9 cellular contexts compared by ENCODE assay signal in the genomic region with DNA sequence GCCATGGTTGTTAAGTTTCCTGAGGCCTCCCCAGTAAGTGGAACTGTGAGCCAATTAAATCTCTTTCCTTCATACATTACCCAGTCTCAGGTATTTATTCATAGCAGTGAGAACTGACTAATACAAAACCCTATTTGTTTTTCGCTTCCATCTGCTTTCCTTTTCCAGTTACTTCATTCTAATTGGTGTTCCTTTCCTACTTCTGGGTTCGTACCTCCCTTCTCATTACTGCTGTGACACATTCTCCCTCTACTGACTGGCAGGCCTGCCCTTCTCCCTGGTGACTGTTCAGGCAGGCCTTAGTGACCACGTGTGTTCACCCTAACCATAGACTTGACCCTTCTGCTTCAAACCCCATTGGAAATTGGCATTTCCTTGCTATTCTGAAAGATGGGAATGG. TPM values are rescaled to one million over a fixed set of nuclear protein-coding genes. Genes with fewer than 3 reads are reported as not detected.
DNase-seq lines count a peak whose midpoint lies in the region; ATAC-seq and TF ChIP-seq lines count a peak whose summit lies in the region.
"Had no signal": no experiment of that assay in that cellular context is flagged by ENCODE, and none has a peak within 500 bp of the region (broad histone marks: within the 10 kb centered on the region; RNA-seq: fewer than 3 reads in every experiment).

No MANE protein-coding gene starts in this region.

- H3K9ac ChIP-seq in PC-3 (ENCODE audit: low read length), result peak overlapping the region; percentile 42; the same call in 1 of the 2 replicates
- H3K9ac ChIP-seq in skeletal muscle satellite cell (ENCODE audit: low read depth, low read length), result peak overlapping the region; percentile 34

- H3K4me3 ChIP-seq in PC-3 (ENCODE audit: low read length) (no peak overlapping the region), skeletal muscle satellite cell (ENCODE audit: low read length) (no peak overlapping the region)

- H3K9me2 ChIP-seq in PC-3 (replicated peaks; ENCODE audit: low read length), result no peaks in the 10 kb centered on the region

- CTCF ChIA-PET in PC-3 (lab: Charles Lee), result interaction anchor here (0.7 to 1.3 kb wide), 3 partner anchors 8 to 98 kb away, joined by 3 to 6 read pairs (median 3); no protein-coding TSS in a partner anchor

- peak overlapping the region; percentile 93 for H3K27ac ChIP-seq in PC-3 (ENCODE audit: low read length)
- peak overlapping the region; percentile 94 for H3K27ac ChIP-seq in epithelial cell of prostate

- H2AFZ ChIP-seq in PC-3 (ENCODE audit: low read length), result no peak overlapping the region; the same call in 1 of the 2 replicates

- BruUV-seq in PC-3 (replicated peaks; lab: Mats Ljungman, UMichigan), result no TSS peak

- POLR2A ChIA-PET in PC-3 (lab: Charles Lee; ENCODE audit: unreplicated experiment), result no interaction called here

- H3F3A ChIP-seq in PC-3 (ENCODE audit: low read length, unreplicated experiment), result no peaks in the 10 kb centered on the region

- peak; percentile 11 for DNase-seq in GM03348 (ENCODE audit: low spot score)
- peak; percentile 52 for DNase-seq in PC-3
- peak; percentile 93 for DNase-seq in epithelial cell of prostate (ENCODE audit: low read depth, low spot score)
- no peak for DNase-seq in islet precursor cell
- no peak for DNase-seq in NOMO-1 treated with DMSO at 0.1 percent for 48 hours (lab: John Stamatoyannopoulos, UW; ENCODE audit: unreplicated experiment)
- no peak for DNase-seq in UCSD-AML1 (lab: John Stamatoyannopoulos, UW; ENCODE audit: unreplicated experiment)
- DNase-seq: activated T-cell treated with anti-CD3 and anti-CD28 coated beads for 4 hours, GDM1 had no signal

- H3K27me3 ChIP-seq in PC-3 (ENCODE audit: low read length), result no peaks in the 10 kb centered on the region
- no peaks in the 10 kb centered on the region for H3K27me3 ChIP-seq in skeletal muscle satellite cell (ENCODE audit: control insufficient read depth, insufficient read depth, low read length)

- no peak for TF ChIP-seq CTCF in PC-3 (conservative IDR thresholded peaks at IDR 0.05; ENCODE audit: low read depth, low read length)

- peak; percentile 38 for ATAC-seq in PC-3

- H3K4me1 ChIP-seq in PC-3 (ENCODE audit: insufficient read depth, low read length) (peaks cover 48% of the 10 kb centered on the region), skeletal muscle satellite cell (ENCODE audit: control insufficient read depth, insufficient read depth, low read length) (peaks cover 40% of the 10 kb centered on the region)

- intact Hi-C loops in PC-3 (cut with micrococcal nuclease), result loop anchor here (5.0 kb wide), 1 partner anchor 145 kb away; a partner anchor contains a TSS

- peak overlapping the region; percentile 56 for H3K4me2 ChIP-seq in PC-3 (ENCODE audit: low read length)
- H3K4me2 ChIP-seq in skeletal muscle satellite cell (ENCODE audit: low read length), result peak overlapping the region; percentile 20

- H3K79me2 ChIP-seq in PC-3 (ENCODE audit: low read length), result no peaks in the 10 kb centered on the region

- H3K9me3 ChIP-seq in PC-3 (ENCODE audit: low read length) (no peaks in the 10 kb centered on the region), skeletal muscle satellite cell (replicated peaks; ENCODE audit: low read length) (no peaks in the 10 kb centered on the region)

- no peaks in the 10 kb centered on the region for H4K20me1 ChIP-seq in PC-3 (ENCODE audit: low read length)

- H3K36me3 ChIP-seq in PC-3 (ENCODE audit: low read depth, low read length), result no peaks in the 10 kb centered on the region
- no peaks in the 10 kb centered on the region for H3K36me3 ChIP-seq in skeletal muscle satellite cell (ENCODE audit: insufficient read depth, low read length)

RNA-seq across cellular contexts. Expression of a gene that starts 37.7 kb away (rescaled TPM):
- 5.4 and 6.3 TPM in 2 replicates for total RNA-seq in PC-3 (2014; rRNA removed)
- total RNA-seq in skeletal muscle satellite cell (2012; rRNA removed), result 10.4 and 19.7 TPM in 2 replicates

Comparison
In these comparisons a context has a peak if more than half of its experiments do, and no peak if none do; other contexts are left out.
1. DNase-seq: peak in GM03348 (single experiment), PC-3 (single experiment) and epithelial cell of prostate (single experiment); none in islet precursor cell (single experiment), NOMO-1 treated with DMSO at 0.1 percent for 48 hours (single experiment) and UCSD-AML1 (single experiment).